In genomic region chr10:95229724-95230627, GRCh38 we compare ENCODE assay signal across 9 cellular contexts. TPM values are rescaled to one million over a fixed set of nuclear protein-coding genes. Genes with fewer than 3 reads are reported as not detected.
A peak's percentile ranks its signal among the peaks of the same experiment; 100 is the strongest.
DNase-seq lines count a peak whose midpoint lies in the region; ATAC-seq and TF ChIP-seq lines count a peak whose summit lies in the region.
"Had no signal": no experiment of that assay in that cellular context is flagged by ENCODE, and none has a peak within 500 bp of the region (broad histone marks: within the 10 kb centered on the region; RNA-seq: fewer than 3 reads in every experiment).

No MANE protein-coding gene starts in this region.

- peak overlapping the region; percentile 28; the same call in 1 of the 2 replicates for H3K9ac ChIP-seq in GM23248

- peak overlapping the region; percentile 82 for H3K27ac Mint-ChIP-seq in T-helper 17 cell

- TF ChIP-seq POLR2A in sigmoid colon (IDR thresholded peaks at IDR 0.05) = no peak

- ATAC-seq in T-helper 17 cell (no peak), foreskin keratinocyte (peak; percentile 96), GM21717 (IDR thresholded peaks at IDR 0.05; ENCODE audit: unreplicated experiment) (no peak)

- in situ Hi-C loops in GM23248 (cut with MboI) = no loop called here

- peaks cover 38% of the 10 kb centered on the region for H3K4me1 ChIP-seq in GM23248 (ENCODE audit: insufficient read depth)
- peaks cover 26% of the 10 kb centered on the region for H3K4me1 ChIP-seq in foreskin keratinocyte
- peaks cover 0 to 13% (median 0%) of the 10 kb centered on the region in 4 donors for H3K4me1 ChIP-seq in sigmoid colon

- H3K9me3 ChIP-seq in GM23248 (ENCODE audit: low read depth) (no peaks in the 10 kb centered on the region), T-helper 17 cell (ENCODE audit: control insufficient read depth, low read length, poor library complexity, severe bottlenecking) (no peaks in the 10 kb centered on the region), sigmoid colon (no peaks in the 10 kb centered on the region)

- H3K27ac ChIP-seq in GM23248 (peak overlapping the region; percentile 87), foreskin keratinocyte (peak overlapping the region; percentile 83), sigmoid colon (no peak overlapping the region)

- 44 to 49% methylated on average over 10 of the region's 10 CpGs for WGBS in GM23248 (ENCODE audit: low coverage in 1 of 2, low lambda C conversion rate in 2 of 2, missing lambda C conversion rate in 2 of 2), 2 experiments
- 74 to 81% methylated on average over 10 of the region's 10 CpGs for WGBS in sigmoid colon, 2 donors

- intact Hi-C loops in sigmoid colon (cut with DNase I) = no loop called here

- no peaks in the 10 kb centered on the region for H3K27me3 ChIP-seq in GM23248 (replicated peaks; ENCODE audit: insufficient read depth)
- H3K27me3 ChIP-seq in foreskin keratinocyte = no peaks in the 10 kb centered on the region
- H3K27me3 ChIP-seq in sigmoid colon = no peaks in the 10 kb centered on the region

- H3K4me1 Mint-ChIP-seq in T-helper 17 cell = peaks cover 4% of the 10 kb centered on the region

- H3K4me3 Mint-ChIP-seq in T-helper 17 cell = peak overlapping the region; percentile 76

- H3K36me3 Mint-ChIP-seq in T-helper 17 cell (ENCODE audit: low read depth) = no peaks in the 10 kb centered on the region

- H3K9me2 ChIP-seq in GM23248 (ENCODE audit: insufficient read depth) = no peaks in the 10 kb centered on the region

- H3K4me2 ChIP-seq in GM23248 (ENCODE audit: unreplicated experiment) = peak overlapping the region; percentile 81

- no peaks in the 10 kb centered on the region for H3K79me2 ChIP-seq in GM23248 (ENCODE audit: insufficient read depth)

- H3K36me3 ChIP-seq in GM23248 (ENCODE audit: low read depth) = no peaks in the 10 kb centered on the region
- no peaks in the 10 kb centered on the region for H3K36me3 ChIP-seq in sigmoid colon

- DNase-seq in GM23248 (peak; percentile 96), T-helper 17 cell (no peak), foreskin keratinocyte (peak; percentile 97 to 99), sigmoid colon (no peak), NCI-H524 treated with DMSO at 0.1 percent for 48 hours (lab: John Stamatoyannopoulos, UW) (no peak), DMS79 treated with DMSO at 0.1 percent for 48 hours (lab: John Stamatoyannopoulos, UW) (no peak), OCI-M2 (lab: John Stamatoyannopoulos, UW; ENCODE audit: unreplicated experiment) (no peak)
- DNase-seq: NCI-H146 had no signal

- 0 out of 2 replicates have a peak overlapping the region, but pooled peaks have one; percentile 4 for H2AFZ ChIP-seq in GM23248

- no peak for TF ChIP-seq CTCF in foreskin keratinocyte (conservative IDR thresholded peaks at IDR 0.05)
- no peak for TF ChIP-seq CTCF in sigmoid colon (IDR thresholded peaks at IDR 0.05)

- H3K4me3 ChIP-seq in GM23248 (peak overlapping the region; percentile 41), sigmoid colon (peak overlapping the region in 3 of 4 donors; percentile 30 to 56 (median 43))

- peaks cover 10% of the 10 kb centered on the region for H3K27me3 Mint-ChIP-seq in T-helper 17 cell

- H4K20me1 ChIP-seq in GM23248 (ENCODE audit: insufficient read depth) = no peaks in the 10 kb centered on the region

- no peak for TF ChIP-seq EP300 in sigmoid colon (IDR thresholded peaks at IDR 0.05)

- H3F3A ChIP-seq in GM23248 (ENCODE audit: insufficient read depth) = peaks cover 27% of the 10 kb centered on the region

RNA-seq across cellular contexts. Expression of gene ACSM6, which starts 35.9 kb away (rescaled TPM):
- total RNA-seq in GM23248 (2014; rRNA removed; shearing (Covaris generic)) = not detected in 2 replicates
- 0.08 TPM in 1 of 2 replicates, not detected in the other for polyA plus RNA-seq in GM23248 (2016; fragmentation: Nextera tagmentation; extraction: Ambion mirVana)
- not detected for total RNA-seq in T-helper 17 cell
- not detected in 2 replicates for total RNA-seq in foreskin keratinocyte
- polyA plus RNA-seq in foreskin keratinocyte = not detected in 2 replicates
- under 1 TPM in 1 of 4 donors, not detected in 3; 0.55 TPM for total RNA-seq in sigmoid colon
- not detected for polyA plus RNA-seq in sigmoid colon

Comparison
In these comparisons a context has a peak if more than half of its experiments do, and no peak if none do; other contexts are left out.
1. DNase-seq: peak in GM23248 (single experiment) and foreskin keratinocyte (2 of 2); none in T-helper 17 cell (0 of 3), sigmoid colon (single experiment), NCI-H524 treated with DMSO at 0.1 percent for 48 hours (single experiment), DMS79 treated with DMSO at 0.1 percent for 48 hours (single experiment) and OCI-M2 (single experiment).
2. H3K27ac ChIP-seq: peak in GM23248 (single experiment) and foreskin keratinocyte (single experiment); none in sigmoid colon (0 of 4).